ENCODE assay signal across 8 cellular contexts in genomic region chr20:50580016-50580747, GRCh38.
DNase-seq lines count a peak whose midpoint lies in the region; ATAC-seq and TF ChIP-seq lines count a peak whose summit lies in the region.

No MANE protein-coding gene starts in this region.

- H3K4me3 ChIP-seq in fibroblast of villous mesenchyme (ENCODE audit: low read depth, low read length), result no peak overlapping the region

- DNase-seq in SKM-1 treated with dmso at 0.1 percent for 144 hours (lab: John Stamatoyannopoulos, UW; ENCODE audit: unreplicated experiment) (peak; percentile 4), SKM-1 (lab: John Stamatoyannopoulos, UW; ENCODE audit: unreplicated experiment) (no peak), NCI-H69 (lab: John Stamatoyannopoulos, UW) (peak; percentile 15), fibroblast of villous mesenchyme (ENCODE audit: low read depth) (peak; percentile 54), nucleus accumbens (lab: John Stamatoyannopoulos, UW) (peak in 34 of 56 donors; percentile 5 to 71 (median 26))
- peak; percentile 58 to 62 for DNase-seq in activated T-cell treated with anti-CD3 and anti-CD28 coated beads, Interleukin-2, amount 50 U/mL, for 72 hours

- H3K36me3 Mint-ChIP-seq in activated T-cell treated with anti-CD3 and anti-CD28 coated beads, Interleukin-2, amount 50 U/mL, for 72 hours (ENCODE audit: insufficient read depth in 2 of 2), result peaks cover 22 to 58% of the 10 kb centered on the region in 2 donors

- no peaks in the 10 kb centered on the region for H3K9me3 Mint-ChIP-seq in activated T-cell treated with anti-CD3 and anti-CD28 coated beads, Interleukin-2, amount 50 U/mL, for 72 hours

- peak overlapping the region; percentile 69 for H3K27ac Mint-ChIP-seq in activated T-cell treated with anti-CD3 and anti-CD28 coated beads, Interleukin-2, amount 50 U/mL, for 72 hours

- ATAC-seq in activated T-cell treated with anti-CD3 and anti-CD28 coated beads, Interleukin-2, amount 50 U/mL, for 72 hours (replicated peaks in 1 of 2), result peak in 1 of 2 donors; percentile 50
- ATAC-seq in GM21367 (IDR thresholded peaks at IDR 0.05; ENCODE audit: unreplicated experiment) (no peak), HG03139 (IDR thresholded peaks at IDR 0.05; ENCODE audit: unreplicated experiment) (no peak)

- H3K4me1 Mint-ChIP-seq in activated T-cell treated with anti-CD3 and anti-CD28 coated beads, Interleukin-2, amount 50 U/mL, for 72 hours (ENCODE audit: low read depth), result peaks cover 17% of the 10 kb centered on the region

- TF ChIP-seq CTCF in fibroblast of villous mesenchyme (IDR thresholded peaks at IDR 0.05; ENCODE audit: insufficient read depth, low read depth, low read length), result peak; percentile 68

- no peak overlapping the region for H3K4me3 Mint-ChIP-seq in activated T-cell treated with anti-CD3 and anti-CD28 coated beads, Interleukin-2, amount 50 U/mL, for 72 hours

- no peaks in the 10 kb centered on the region for H3K27me3 Mint-ChIP-seq in activated T-cell treated with anti-CD3 and anti-CD28 coated beads, Interleukin-2, amount 50 U/mL, for 72 hours (ENCODE audit: low read depth)
